In the genomic region with DNA sequence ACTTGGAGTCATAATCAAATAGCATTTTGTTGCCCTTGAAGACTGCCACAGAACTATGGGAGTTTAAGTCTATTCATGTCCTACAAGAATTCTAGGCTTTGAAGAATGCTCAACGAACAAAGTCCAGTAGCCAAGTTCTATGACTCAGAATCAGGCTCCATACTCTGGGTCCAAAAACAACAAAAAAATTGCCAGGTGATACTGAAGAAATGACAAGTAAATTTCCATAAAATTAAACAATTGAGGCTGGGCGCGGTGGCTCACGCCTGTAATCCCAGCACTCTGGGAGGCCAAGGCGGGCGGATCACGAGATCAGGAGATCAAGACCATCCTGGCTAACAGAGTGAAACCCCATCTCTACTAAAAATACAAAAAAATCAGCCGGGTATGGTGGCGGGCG, we compare ENCODE assay signal across 8 cellular contexts.
DNase-seq lines count a peak whose midpoint lies in the region; ATAC-seq, FAIRE-seq and TF ChIP-seq lines count a peak whose summit lies in the region.
"Not testable (repeated sequence)": the region's sequence is repeated elsewhere in the genome, so short reads cannot be mapped to it uniquely, and the experiment has no call there.

No MANE protein-coding gene starts in this region.

- TF ChIP-seq POLR2A in A549 (IDR thresholded peaks at IDR 0.05; ENCODE audit: low read length), result not testable (repeated sequence)

- not testable (repeated sequence) for H3K36me3 ChIP-seq in fibroblast of lung (ENCODE audit: control insufficient read depth, insufficient read depth, low read length)

- not testable (repeated sequence) for H3K4me3 Mint-ChIP-seq in WTC11, natural killer cell
- peak overlapping the region; percentile 26 for H3K4me3 Mint-ChIP-seq in glutamatergic neuron (ENCODE audit: unreplicated experiment)

- H3K9me3 Mint-ChIP-seq in WTC11 (peaks cover 11% of the 10 kb centered on the region), glutamatergic neuron (ENCODE audit: unreplicated experiment) (peaks cover 35% of the 10 kb centered on the region)
- H3K9me3 Mint-ChIP-seq in natural killer cell, result not testable (repeated sequence)

- not testable (repeated sequence) for TF ChIP-seq RAD21 in A549 (conservative IDR thresholded peaks at IDR 0.05 in 1 of 2, IDR thresholded peaks at IDR 0.05 in 1 of 2)

- intact Hi-C loops in natural killer cell (cut with micrococcal nuclease), result not testable (repeated sequence)

- not testable (repeated sequence) for H3K79me2 ChIP-seq in fibroblast of lung (ENCODE audit: control insufficient read depth, insufficient read depth, low read length)

- POLR2A ChIA-PET in A549 (lab: Yijun Ruan, JAX); WTC11 (lab: Charles Lee): not testable (repeated sequence)

- not testable (repeated sequence) for H2AFZ ChIP-seq in fibroblast of lung (ENCODE audit: low read length)

- not testable (repeated sequence) for H3K9me3 ChIP-seq in A549; fibroblast of lung (ENCODE audit: control insufficient read depth, insufficient read depth, low read depth, low read length)

- peaks cover 48% of the 10 kb centered on the region for H3K36me3 Mint-ChIP-seq in WTC11
- H3K36me3 Mint-ChIP-seq in glutamatergic neuron (ENCODE audit: unreplicated experiment), result peaks cover 11% of the 10 kb centered on the region
- not testable (repeated sequence) for H3K36me3 Mint-ChIP-seq in natural killer cell

- FAIRE-seq in A549 (lab: Jason Lieb, UNC), result not testable (repeated sequence)

- 0 out of 2 replicates have a peak overlapping the region, but pooled peaks have one; percentile 38 for H3K27ac Mint-ChIP-seq in WTC11
- H3K27ac Mint-ChIP-seq in glutamatergic neuron (ENCODE audit: unreplicated experiment), result peak overlapping the region; percentile 89
- peak overlapping the region; percentile 86 to 87 for H3K27ac Mint-ChIP-seq in natural killer cell

- not testable (repeated sequence) for H3K9ac ChIP-seq in fibroblast of lung (ENCODE audit: insufficient read depth, low read length)

- ATAC-seq in A549, WTC11, natural killer cell: not testable (repeated sequence)

- not testable (repeated sequence) for TF ChIP-seq EP300 in A549 (IDR thresholded peaks at IDR 0.05)

- 87% methylated on average over 10 of the region's 10 CpGs for WGBS in A549 (ENCODE audit: missing lambda C conversion rate)

- in situ Hi-C loops in astrocyte of the spinal cord (cut with HindIII; ENCODE audit: low sequenced_read_pairs), result not testable (repeated sequence)

- not testable (repeated sequence) for H4K20me1 ChIP-seq in fibroblast of lung (ENCODE audit: control insufficient read depth, extremely low read depth, insufficient read depth, low read length)

- H3K27me3 ChIP-seq in fibroblast of lung (ENCODE audit: control insufficient read depth, insufficient read depth, low read length), result not testable (repeated sequence)

- DNase-seq in A549 (ENCODE audit: low read depth in 1 of 2, low spot score in 1 of 2) (peak in 1 of 2 experiments; percentile 26), astrocyte of the spinal cord (ENCODE audit: low read depth, low spot score) (peak; percentile 66), dermis blood vessel endothelial cell (peak; percentile 71), fibroblast of lung (ENCODE audit: low read depth in 2 of 2) (peak; percentile 72 to 73), renal cortical epithelial cell (ENCODE audit: low read depth) (peak; percentile 29)
- not testable (repeated sequence) for DNase-seq in WTC11 (ENCODE audit: low spot score); glutamatergic neuron; natural killer cell

- H3K27me3 Mint-ChIP-seq in WTC11 (ENCODE audit: low read depth); natural killer cell (ENCODE audit: low read depth in 2 of 2): not testable (repeated sequence)
- H3K27me3 Mint-ChIP-seq in glutamatergic neuron (ENCODE audit: unreplicated experiment), result peaks cover 22% of the 10 kb centered on the region

- TF ChIP-seq CTCF in A549 (IDR thresholded peaks at IDR 0.05); WTC11 (IDR thresholded peaks at IDR 0.05); astrocyte of the spinal cord (IDR thresholded peaks at IDR 0.05; ENCODE audit: low read depth, low read length); fibroblast of lung (conservative IDR thresholded peaks at IDR 0.05 in 1 of 2, IDR thresholded peaks at IDR 0.05 in 1 of 2; ENCODE audit: low read depth in 1 of 2, low read length in 2 of 2); glutamatergic neuron (IDR thresholded peaks at IDR 0.05; ENCODE audit: partially characterized antibody, unreplicated experiment); natural killer cell (IDR thresholded peaks at IDR 0.05): not testable (repeated sequence)

- not testable (repeated sequence) for H3K4me3 ChIP-seq in A549; astrocyte of the spinal cord (ENCODE audit: low read depth, low read length); fibroblast of lung (replicated peaks in 1 of 4; ENCODE audit: control extremely low read depth in 1 of 4, insufficient read depth in 1 of 4, low read depth in 3 of 4, low read length in 4 of 4)

- H3K4me1 ChIP-seq in A549, result peaks cover 31% of the 10 kb centered on the region
- H3K4me1 ChIP-seq in fibroblast of lung (ENCODE audit: control insufficient read depth, extremely low read depth, insufficient read depth, low read length), result not testable (repeated sequence)

- H3K27ac ChIP-seq in A549, result peak overlapping the region in 1 of 2 experiments; percentile 35; a peak in 2 of 6 replicates
- not testable (repeated sequence) for H3K27ac ChIP-seq in fibroblast of lung (ENCODE audit: insufficient read depth, low read length)

- H3K4me1 Mint-ChIP-seq in WTC11, result peaks cover 72% of the 10 kb centered on the region
- peaks cover 62% of the 10 kb centered on the region for H3K4me1 Mint-ChIP-seq in glutamatergic neuron (ENCODE audit: low read depth, unreplicated experiment)
- H3K4me1 Mint-ChIP-seq in natural killer cell, result peaks cover 53 to 70% of the 10 kb centered on the region in 2 donors

- peak overlapping the region; percentile 5; the same call in 1 of the 3 replicates for H3K4me2 ChIP-seq in A549
- H3K4me2 ChIP-seq in fibroblast of lung (ENCODE audit: extremely low read depth, insufficient read depth, low read length), result not testable (repeated sequence)

- CTCF ChIA-PET in A549 (lab: Yijun Ruan, JAX), result interaction anchor here (0.7 kb wide), 1 partner anchor 13 kb away, joined by 3 read pairs; no protein-coding TSS in a partner anchor
- CTCF ChIA-PET in WTC11 (lab: Charles Lee), result not testable (repeated sequence)

Comparison
In these comparisons a context has a peak if more than half of its experiments do, and no peak if none do; other contexts are left out.
1. H3K27ac Mint-ChIP-seq: peak in every context shown above with its lines; median percentile 89 in glutamatergic neuron; 86 in natural killer cell; 38 in WTC11.